Comparison of ENCODE assay signal across 28 cellular contexts in genomic region chr5:113505181-113505580, GRCh38. TPM values are rescaled to one million over a fixed set of nuclear protein-coding genes. Genes with fewer than 3 reads are reported as not detected.
DNase-seq lines count a peak whose midpoint lies in the region; ATAC-seq and TF ChIP-seq lines count a peak whose summit lies in the region.
"Had no signal": no experiment of that assay in that cellular context is flagged by ENCODE, and none has a peak within 500 bp of the region (broad histone marks: within the 10 kb centered on the region; RNA-seq: fewer than 3 reads in every experiment).

No MANE protein-coding gene starts in this region.

- no peaks in the 10 kb centered on the region for H3K4me1 ChIP-seq in breast epithelium

- TF ChIP-seq CTCF in MCF 10A (IDR thresholded peaks at IDR 0.05; ENCODE audit: unreplicated experiment) (no peak), breast epithelium (IDR thresholded peaks at IDR 0.05) (no peak), epithelial cell of esophagus (IDR thresholded peaks at IDR 0.05; ENCODE audit: insufficient read depth, low read depth, low read length, missing control alignments) (no peak)

- no peaks in the 10 kb centered on the region for H3K36me3 ChIP-seq in breast epithelium

- DNase-seq in MCF 10A (ENCODE audit: unreplicated experiment): peak; percentile 33
- DNase-seq in breast epithelium (ENCODE audit: low spot score in 2 of 2): no peak
- DNase-seq in epithelial cell of esophagus (ENCODE audit: low read depth): peak; percentile 84
- no peak for DNase-seq in caudate nucleus (lab: John Stamatoyannopoulos, UW)
- DNase-seq in hippocampal formation (lab: John Stamatoyannopoulos, UW): no peak
- no peak for DNase-seq in activated CD8-positive, alpha-beta memory T cell treated with anti-CD3 and anti-CD28 coated beads, Interleukin-2, amount 50 U/mL, for 48 hours
- DNase-seq: activated CD4-positive, alpha-beta T cell treated with anti-CD3 and anti-CD28 coated beads, Interleukin-2, amount 50 U/mL, for 48 hours; activated naive CD8-positive, alpha-beta T cell treated with anti-CD3 and anti-CD28 coated beads for 36 hours; CD4-positive, alpha-beta T cell; head of caudate nucleus; NCI-H1092; NCI-H1694 treated with DMSO at 0.1 percent for 48 hours; NCI-H2171 treated with DMSO at 0.1 percent for 48 hours; NCI-H526 treated with DMSO at 0.1 percent for 48 hours; SIG-M5; stimulated activated CD4-positive, alpha-beta T cell treated with anti-CD3 and anti-CD28 coated beads, Interleukin-4, amount 100 ng/mL, for 4 hours had no signal

- no peaks in the 10 kb centered on the region for H3K36me3 Mint-ChIP-seq in MCF 10A (ENCODE audit: insufficient read depth, unreplicated experiment)
- H3K36me3 Mint-ChIP-seq: activated naive CD8-positive, alpha-beta T cell treated with anti-CD3 and anti-CD28 coated beads for 36 hours; stimulated activated memory B cell treated with anti-CD40 and anti-IgM and Interleukin-4, amounts not matched to agents 10 μg/mL and 1 μg/mL and 100 μg/mL, for 72 hours had no signal

- H3K27me3 Mint-ChIP-seq in MCF 10A (ENCODE audit: insufficient read depth, unreplicated experiment): no peaks in the 10 kb centered on the region

- no TSS peak for BruUV-seq in MCF 10A (replicated peaks; lab: Mats Ljungman, UMichigan)

- CTCF ChIA-PET in MCF 10A (lab: Yijun Ruan, JAX): interaction anchor here (0.6 to 2.8 kb wide), 5 partner anchors 126 to 510 kb away, joined by 3 to 13 read pairs (median 4); no protein-coding TSS in a partner anchor

- peak; percentile 40; the same call in 1 of the 3 replicates for ATAC-seq in SK-N-SH treated with all-trans-retinoic acid at 6 μM for 48 hours
- no peak for ATAC-seq in GM18858 (IDR thresholded peaks at IDR 0.05; ENCODE audit: unreplicated experiment)
- ATAC-seq: activated CD4-positive, CD25-positive, alpha-beta regulatory T cell treated with anti-CD3 and anti-CD28 coated beads, Interleukin-2, amount 50 U/mL, for 24 hours; GM23338; sciatic nerve; stimulated activated memory B cell treated with anti-CD40 and anti-IgM and Interleukin-4, amounts not matched to agents 10 μg/mL and 1 μg/mL and 100 μg/mL, for 72 hours had no signal

- H3K4me3 ChIP-seq in breast epithelium (no peak overlapping the region), epithelial cell of esophagus (ENCODE audit: low read length) (no peak overlapping the region)
- H3K4me3 ChIP-seq: GM23338, lung had no signal

- H3K27ac Mint-ChIP-seq in MCF 10A (ENCODE audit: low read depth, unreplicated experiment): no peak overlapping the region
- H3K27ac Mint-ChIP-seq: activated naive CD8-positive, alpha-beta T cell treated with anti-CD3 and anti-CD28 coated beads for 36 hours; activated T-helper 2 cell treated with anti-CD3 and anti-CD28 coated beads, Interferon-gamma antibody, Interleukin-2, Interleukin-4, amounts not matched to agents 10 μg/mL and 5 μg/mL and 100 μg/mL, durations not matched to agents 14 hours and 24 hours and 36 hours; CD4-positive, alpha-beta T cell; GM23338; progenitor cell of endocrine pancreas; stimulated activated memory B cell treated with anti-CD40 and anti-IgM and Interleukin-4, amounts not matched to agents 10 μg/mL and 1 μg/mL and 100 μg/mL, for 72 hours had no signal

- H3K27me3 ChIP-seq in breast epithelium: no peaks in the 10 kb centered on the region

- H3K9me3 ChIP-seq in breast epithelium: no peaks in the 10 kb centered on the region

- H3K9me3 Mint-ChIP-seq in MCF 10A (ENCODE audit: unreplicated experiment): peaks cover 6% of the 10 kb centered on the region
- H3K9me3 Mint-ChIP-seq: CD4-positive, alpha-beta T cell; GM23338 had no signal

- intact Hi-C loops in MCF 10A (cut with micrococcal nuclease): loop anchor here (2.0 kb wide), 1 partner anchor 16 kb away; the partner anchor contains the start of gene MCC
- intact Hi-C loops in breast epithelium (cut with DNase I; ENCODE audit: low total_unique reads): loop anchor here (10.0 kb wide), 1 partner anchor 130 kb away; no protein-coding TSS in a partner anchor

- peaks cover 14% of the 10 kb centered on the region for H3K4me1 Mint-ChIP-seq in MCF 10A (ENCODE audit: insufficient read depth, unreplicated experiment)
- H3K4me1 Mint-ChIP-seq: activated naive CD8-positive, alpha-beta T cell treated with anti-CD3 and anti-CD28 coated beads for 36 hours; GM23338; neural crest cell; stimulated activated memory B cell treated with anti-CD40 and anti-IgM and Interleukin-4, amounts not matched to agents 10 μg/mL and 1 μg/mL and 100 μg/mL, for 72 hours had no signal

- H3K27ac ChIP-seq in breast epithelium (no peak overlapping the region), caudate nucleus (ENCODE audit: low read depth, low read length) (no peak overlapping the region)
- H3K27ac ChIP-seq: 22Rv1, HL-60 had no signal

- H3K4me3 Mint-ChIP-seq in MCF 10A (ENCODE audit: unreplicated experiment): no peak overlapping the region
- H3K4me3 Mint-ChIP-seq: activated naive CD8-positive, alpha-beta T cell treated with anti-CD3 and anti-CD28 coated beads for 36 hours; CD4-positive, alpha-beta T cell; GM23338; neural crest cell; stimulated activated memory B cell treated with anti-CD40 and anti-IgM and Interleukin-4, amounts not matched to agents 10 μg/mL and 1 μg/mL and 100 μg/mL, for 72 hours had no signal

- POLR2A ChIA-PET in MCF 10A (lab: Yijun Ruan, JAX): interaction anchor here (0.8 to 1.2 kb wide), 2 partner anchors 15 to 18 kb away, joined by 3 to 5 read pairs; no protein-coding TSS in a partner anchor

- TF ChIP-seq POLR2A in breast epithelium (IDR thresholded peaks at IDR 0.05): no peak

TF ChIP-seq in SK-N-SH treated with all-trans-retinoic acid at 6 μM for 48 hours, 23 proteins besides CTCF, POLR2A, EP300 and RAD21:
- TF ChIP-seq TCF4 (CRISPR knock-in tag; IDR thresholded peaks at IDR 0.05; ENCODE audit: borderline replicate concordance): no peak
- TF ChIP-seq ISL1 (CRISPR knock-in tag; IDR thresholded peaks at IDR 0.05): peak; percentile 32; the same call in 1 of the 2 replicates

RNA-seq across cellular contexts. Expression of gene YTHDC2, which starts 8.3 kb away (rescaled TPM):
- total RNA-seq in MCF 10A (2022) (22.2 and 24.6 TPM in 2 replicates), breast epithelium (10 to 100 TPM; 22.4 to 49.2 (median 40.0) TPM)

RNA-seq across cellular contexts. Expression of gene MCC, which starts 16.9 kb away (rescaled TPM):
- total RNA-seq in MCF 10A (2022): 25.3 and 28.2 TPM in 2 replicates
- total RNA-seq in breast epithelium: 10 to 100 TPM; 24.3 to 46.5 (median 29.4) TPM

Comparison
In these comparisons a context has a peak if more than half of its experiments do, and no peak if none do; other contexts are left out.
1. DNase-seq: peak in MCF 10A (single experiment) and epithelial cell of esophagus (single experiment); none in breast epithelium (0 of 2), caudate nucleus (0 of 61), hippocampal formation (0 of 2) and activated CD8-positive, alpha-beta memory T cell treated with anti-CD3 and anti-CD28 coated beads, Interleukin-2, amount 50 U/mL, for 48 hours (single experiment).